In the genomic region with DNA sequence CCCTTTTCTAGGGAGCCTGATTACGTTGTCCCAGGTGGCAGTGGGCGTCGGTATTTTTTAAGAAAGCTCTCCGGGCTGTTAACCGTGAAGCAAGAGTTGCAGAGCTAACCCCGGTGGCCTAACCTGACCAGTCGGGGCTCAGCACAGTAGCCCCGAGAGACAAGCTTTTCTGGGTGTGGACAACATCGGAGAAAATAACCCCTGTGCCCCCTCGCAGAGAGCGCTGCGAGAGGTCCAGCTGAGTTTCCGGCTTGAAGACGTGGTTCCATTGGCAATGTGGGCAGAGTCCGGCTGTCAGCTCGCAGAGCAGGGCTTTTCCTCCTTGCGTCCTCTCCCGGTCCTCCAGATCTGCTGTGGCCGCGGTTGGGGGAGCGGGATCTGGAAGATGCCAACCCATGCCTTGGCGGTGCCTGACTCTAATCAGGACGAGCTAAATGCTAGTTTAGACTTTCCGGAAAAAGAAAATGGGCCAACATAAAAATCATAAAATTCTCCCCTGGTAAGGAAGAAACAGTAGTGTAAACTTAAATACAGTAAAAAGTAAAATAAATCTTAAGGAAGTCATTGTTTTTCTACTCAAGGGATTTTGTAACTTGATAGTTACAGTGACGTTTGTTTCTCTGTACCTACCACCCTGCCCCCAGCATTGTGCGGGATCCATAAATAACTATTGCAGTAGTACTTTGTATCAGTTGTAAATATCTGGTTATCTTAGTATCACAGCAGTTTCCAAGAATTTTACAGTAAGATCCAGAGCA, we compare ENCODE assay signal across 8 cellular contexts. TPM values are rescaled to one million over a fixed set of nuclear protein-coding genes. Genes with fewer than 3 reads are reported as not detected.
DNase-seq lines count a peak whose midpoint lies in the region; ATAC-seq and TF ChIP-seq lines count a peak whose summit lies in the region.

No MANE protein-coding gene starts in this region.

- ATAC-seq in GM21381 (IDR thresholded peaks at IDR 0.05; ENCODE audit: unreplicated experiment) = peak; percentile 38
- peak; percentile 51 for ATAC-seq in HG03571 (IDR thresholded peaks at IDR 0.05; ENCODE audit: unreplicated experiment)
- peak; percentile 45 for ATAC-seq in lung (ENCODE audit: insufficient read depth, low FRiP score)

- DNase-seq in ELF-1 (ENCODE audit: low read depth, low spot score) (peak; percentile 80), SK-N-SH (peak; percentile 59), lung (ENCODE audit: low spot score) (peak; percentile 52)
- no peak for DNase-seq in activated CD4-positive, alpha-beta T cell treated with anti-CD3 and anti-CD28 coated beads for 1 hour

- H4K20me1 ChIP-seq in SK-N-SH (ENCODE audit: insufficient read depth) = no peaks in the 10 kb centered on the region

- WGBS in SK-N-SH (ENCODE audit: low lambda C conversion rate) = 10% methylated on average over 14 of the region's 26 CpGs
- 1 to 3% methylated on average over 21 to 25 of the region's 26 CpGs for WGBS in ectodermal cell, 2 experiments
- 4 to 5% methylated on average over 26 of the region's 26 CpGs for WGBS in lung, 2 donors

- no peak for TF ChIP-seq RAD21 in SK-N-SH (IDR thresholded peaks at IDR 0.05; ENCODE audit: low read length)

- H3K4me1 ChIP-seq in SK-N-SH (ENCODE audit: control insufficient read depth in 1 of 2, insufficient read depth in 2 of 2, low read depth in 1 of 2, low read length in 1 of 2) = peaks cover 0 to 4% of the 10 kb centered on the region in 2 experiments; a peak in 2 of 4 replicates
- H3K4me1 ChIP-seq in ectodermal cell (ENCODE audit: control insufficient read depth, insufficient read depth, low read length) = peaks cover 6% of the 10 kb centered on the region
- H3K4me1 ChIP-seq in lung (ENCODE audit: control insufficient read depth in 2 of 2, insufficient read depth in 2 of 2, low read length in 2 of 2) = no peaks in the 10 kb centered on the region
- H3K4me1 ChIP-seq in subcutaneous abdominal adipose tissue (ENCODE audit: control insufficient read depth in 5 of 5, insufficient read depth in 5 of 5, low read length in 5 of 5) = peaks cover 0 to 26% (median 15%) of the 10 kb centered on the region in 5 donors

- H3K4me3 ChIP-seq in SK-N-SH (ENCODE audit: low read depth in 2 of 2, low read length in 1 of 2) (peak overlapping the region; percentile 88 to 92), ectodermal cell (ENCODE audit: insufficient read depth, low read depth, low read length) (peak overlapping the region; percentile 71), lung (peak overlapping the region; percentile 25), subcutaneous abdominal adipose tissue (ENCODE audit: low read depth in 1 of 5, low read length in 5 of 5) (peak overlapping the region; percentile 88 to 97 (median 95))

- H3K27me3 ChIP-seq in SK-N-SH (ENCODE audit: insufficient read depth) = no peaks in the 10 kb centered on the region
- H3K27me3 ChIP-seq in ectodermal cell (ENCODE audit: control insufficient read depth, insufficient read depth, low read length, poor library complexity, severe bottlenecking) = peaks cover 11% of the 10 kb centered on the region
- H3K27me3 ChIP-seq in lung (ENCODE audit: control insufficient read depth, insufficient read depth) = no peaks in the 10 kb centered on the region
- H3K27me3 ChIP-seq in subcutaneous abdominal adipose tissue (ENCODE audit: control insufficient read depth in 5 of 5, insufficient read depth in 4 of 5, low read length in 5 of 5) = no peaks in the 10 kb centered on the region

- no peak for TF ChIP-seq CTCF in SK-N-SH (IDR thresholded peaks at IDR 0.05)
- no peak for TF ChIP-seq CTCF in lung (IDR thresholded peaks at IDR 0.05; ENCODE audit: control extremely low read depth, extremely low read depth)

- H3K27ac ChIP-seq in SK-N-SH (ENCODE audit: low read depth in 2 of 2, low read length in 1 of 2) (peak overlapping the region; percentile 18 to 52; a peak in 2 of 4 replicates), ectodermal cell (ENCODE audit: insufficient read depth, low read depth, low read length, poor library complexity, severe bottlenecking) (peak overlapping the region; percentile 50), lung (ENCODE audit: low read depth in 1 of 2, low read length in 1 of 2) (peak overlapping the region; percentile 39 to 71), subcutaneous abdominal adipose tissue (ENCODE audit: low read depth, low read length) (peak overlapping the region; percentile 78)

- peak overlapping the region; percentile 86 for H2AFZ ChIP-seq in SK-N-SH (ENCODE audit: low read depth)

- TF ChIP-seq EP300 in SK-N-SH (IDR thresholded peaks at IDR 0.05; ENCODE audit: borderline replicate concordance in 1 of 2, low read depth in 1 of 2, low read length in 1 of 2) = no peak

- no peaks in the 10 kb centered on the region for H3K9me2 ChIP-seq in SK-N-SH

- peaks cover 17% of the 10 kb centered on the region for H3K79me2 ChIP-seq in SK-N-SH (ENCODE audit: insufficient read depth)

- CTCF ChIA-PET in SK-N-SH (lab: Yijun Ruan, JAX) = interaction anchor here (1.0 to 1.9 kb wide), 3 partner anchors 14 to 305 kb away, joined by 3 to 4 read pairs (median 4); partner anchors contain the start of gene SEC24B

- H3K9me3 ChIP-seq in SK-N-SH (no peaks in the 10 kb centered on the region), ectodermal cell (ENCODE audit: control insufficient read depth, low read length) (no peaks in the 10 kb centered on the region), lung (ENCODE audit: control insufficient read depth in 2 of 2, insufficient read depth in 1 of 2, low read length in 1 of 2) (no peaks in the 10 kb centered on the region), subcutaneous abdominal adipose tissue (ENCODE audit: control insufficient read depth in 5 of 5, low read length in 5 of 5) (no peaks in the 10 kb centered on the region)

- H3K9ac ChIP-seq in SK-N-SH (peak overlapping the region; percentile 54), subcutaneous abdominal adipose tissue (ENCODE audit: low read length in 5 of 5) (peak overlapping the region; percentile 19 to 85 (median 75))

- peaks cover 1 to 4% of the 10 kb centered on the region in 2 experiments for H3K36me3 ChIP-seq in SK-N-SH (replicated peaks in 1 of 2; ENCODE audit: control insufficient read depth in 1 of 2, insufficient read depth in 2 of 2, low read length in 1 of 2)
- H3K36me3 ChIP-seq in ectodermal cell (ENCODE audit: control insufficient read depth, insufficient read depth, low read length) = no peaks in the 10 kb centered on the region
- H3K36me3 ChIP-seq in lung (ENCODE audit: control insufficient read depth in 2 of 2, insufficient read depth in 2 of 2, low read length in 2 of 2) = no peaks in the 10 kb centered on the region
- H3K36me3 ChIP-seq in subcutaneous abdominal adipose tissue (ENCODE audit: control insufficient read depth in 5 of 5, insufficient read depth in 5 of 5, low read length in 5 of 5) = no peaks in the 10 kb centered on the region

- peak overlapping the region; percentile 82 for H3K4me2 ChIP-seq in SK-N-SH

- H3F3A ChIP-seq in SK-N-SH (replicated peaks; ENCODE audit: insufficient read depth) = no peaks in the 10 kb centered on the region

- POLR2A ChIA-PET in SK-N-SH (lab: Yijun Ruan, JAX) = no interaction called here

TF ChIP-seq in SK-N-SH, 30 proteins besides CTCF, POLR2A, EP300 and RAD21:
- peak; percentile 80 for TF ChIP-seq MXI1 (IDR thresholded peaks at IDR 0.05; ENCODE audit: low read depth, low read length)
- no peak for TF ChIP-seq FOSL2 (IDR thresholded peaks at IDR 0.05; ENCODE audit: borderline replicate concordance, low read depth)
- TF ChIP-seq JUND (IDR thresholded peaks at IDR 0.05) = no peak

RNA-seq across cellular contexts. Expression of gene PLA2G12A, which starts 0.6 kb away (rescaled TPM):
- polyA plus RNA-seq in SK-N-SH (2012; rRNA removed) (7.9 and 8.7 TPM in 2 replicates), lung (10 to 100 TPM; 24.2 to 36.0 TPM)
- 9.8 and 10.7 TPM in 2 replicates for polyA plus RNA-seq in SK-N-SH (2012; cell fraction: cytosol; rRNA removed)
- polyA plus RNA-seq in SK-N-SH (2012; cell fraction: nucleus; rRNA removed) = 7.3 and 7.5 TPM in 2 replicates
- 24.2 TPM for polyA plus RNA-seq in ectodermal cell (2013, experiment 1 of 4)
- 18.2 TPM for polyA plus RNA-seq in ectodermal cell (2013, experiment 2 of 4)
- 22.0 TPM for polyA plus RNA-seq in ectodermal cell (2013, experiment 3 of 4)
- 19.7 TPM for polyA plus RNA-seq in ectodermal cell (2013, experiment 4 of 4)
- total RNA-seq in lung = 10 to 100 TPM; 30.0 to 32.7 TPM

RNA-seq across cellular contexts. Expression of gene CASP6, which starts 27.2 kb away (rescaled TPM):
- polyA plus RNA-seq in SK-N-SH (2012; rRNA removed) = 30.2 and 55.3 TPM in 2 replicates
- polyA plus RNA-seq in SK-N-SH (2012; cell fraction: cytosol; rRNA removed) = 41.4 and 53.1 TPM in 2 replicates
- polyA plus RNA-seq in SK-N-SH (2012; cell fraction: nucleus; rRNA removed) = 17.4 and 33.9 TPM in 2 replicates
- 39.2 TPM for polyA plus RNA-seq in ectodermal cell (2013, experiment 1 of 4)
- polyA plus RNA-seq in ectodermal cell (2013, experiment 2 of 4) = 41.5 TPM
- 32.4 TPM for polyA plus RNA-seq in ectodermal cell (2013, experiment 3 of 4)
- polyA plus RNA-seq in ectodermal cell (2013, experiment 4 of 4) = 29.2 TPM
- 10 to 100 TPM; 13.2 to 20.2 TPM for total RNA-seq in lung
- polyA plus RNA-seq in lung = 10 to 100 TPM; 12.0 to 13.2 TPM

Comparison
In these comparisons a context has a peak if more than half of its experiments do, and no peak if none do; other contexts are left out.
1. H3K4me3 ChIP-seq: peak in every context shown above with its lines; median percentile 95 in subcutaneous abdominal adipose tissue; 90 in SK-N-SH; 71 in ectodermal cell; 25 in lung.